ENCODE assay signal across 1 cellular context in genomic region chr12:111840831-111841230, GRCh38.
TF ChIP-seq lines count a peak whose summit lies in the region.

No MANE protein-coding gene starts in this region.

TF ChIP-seq in GM12878, 131 proteins besides CTCF, POLR2A, EP300 and RAD21:
- TF ChIP-seq HDAC6 (IDR thresholded peaks at IDR 0.05; ENCODE audit: unreplicated experiment) = no peak
- TF ChIP-seq, protein P1, sequence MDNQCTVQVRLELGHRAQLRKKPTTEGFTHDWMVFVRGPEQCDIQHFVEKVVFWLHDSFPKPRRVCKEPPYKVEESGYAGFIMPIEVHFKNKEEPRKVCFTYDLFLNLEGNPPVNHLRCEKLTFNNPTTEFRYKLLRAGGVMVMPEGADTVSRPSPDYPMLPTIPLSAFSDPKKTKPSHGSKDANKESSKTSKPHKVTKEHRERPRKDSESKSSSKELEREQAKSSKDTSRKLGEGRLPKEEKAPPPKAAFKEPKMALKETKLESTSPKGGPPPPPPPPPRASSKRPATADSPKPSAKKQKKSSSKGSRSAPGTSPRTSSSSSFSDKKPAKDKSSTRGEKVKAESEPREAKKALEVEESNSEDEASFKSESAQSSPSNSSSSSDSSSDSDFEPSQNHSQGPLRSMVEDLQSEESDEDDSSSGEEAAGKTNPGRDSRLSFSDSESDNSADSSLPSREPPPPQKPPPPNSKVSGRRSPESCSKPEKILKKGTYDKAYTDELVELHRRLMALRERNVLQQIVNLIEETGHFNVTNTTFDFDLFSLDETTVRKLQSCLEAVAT (IDR thresholded peaks at IDR 0.05) = 0 out of 2 replicates have a peak, but pooled peaks have one; percentile 28
